In the genomic region with DNA sequence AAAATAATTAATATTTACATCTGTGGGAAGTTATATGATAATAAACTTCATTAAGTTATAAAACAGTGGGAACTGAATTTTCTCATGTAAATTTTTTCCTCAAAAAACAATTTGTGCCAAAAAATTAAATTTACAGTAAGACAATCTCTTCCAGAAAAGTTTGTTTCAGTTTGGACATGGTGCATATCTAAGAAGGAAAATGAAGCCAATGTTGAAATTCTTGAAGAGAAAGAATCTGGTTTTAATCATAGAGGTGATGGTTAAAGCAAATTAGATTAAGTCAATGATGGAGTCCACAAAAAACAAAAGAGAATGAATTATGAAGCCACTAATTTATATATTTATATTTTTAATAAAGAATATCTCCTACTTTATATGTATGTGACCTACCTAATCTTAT, we compare ENCODE assay signal across 22 cellular contexts.
DNase-seq lines count a peak whose midpoint lies in the region; ATAC-seq and TF ChIP-seq lines count a peak whose summit lies in the region.
"Had no signal": no experiment of that assay in that cellular context is flagged by ENCODE, and none has a peak within 500 bp of the region (broad histone marks: within the 10 kb centered on the region; RNA-seq: fewer than 3 reads in every experiment).

No MANE protein-coding gene starts in this region.

- no peak for TF ChIP-seq CTCF in AG10803 (conservative IDR thresholded peaks at IDR 0.05; ENCODE audit: low read length)

- ATAC-seq in HG03354 (IDR thresholded peaks at IDR 0.05; ENCODE audit: poor library complexity, severe bottlenecking, unreplicated experiment): no peak
- ATAC-seq: A549, GM12878 had no signal

- DNase-seq in AG10803 (ENCODE audit: low read depth) (peak; percentile 1), fibroblast of gingiva (ENCODE audit: low read depth) (peak; percentile 3), SK-N-DZ (ENCODE audit: low spot score) (no peak), NCI-H345 (lab: John Stamatoyannopoulos, UW) (no peak)
- DNase-seq: 8988T; BE2C; C1 segment of cervical spinal cord; CD4-positive, alpha-beta memory T cell; CD4-positive, CD25-positive, alpha-beta regulatory T cell; CD8-positive, alpha-beta memory T cell; COR-L47; DMS 273 treated with DMSO at 0.1 percent for 48 hours; DMS153; DMS53; DMS79; DND-41; EL; GDM1 had no signal

- H3K4me3 ChIP-seq in AG10803 (ENCODE audit: low read length): no peak overlapping the region
- H3K4me3 ChIP-seq: A549, BLaER1, GM12878 had no signal

Comparison
In these comparisons a context has a peak if more than half of its experiments do, and no peak if none do; other contexts are left out.
1. DNase-seq: peak in AG10803 (single experiment) and fibroblast of gingiva (single experiment); none in SK-N-DZ (single experiment) and NCI-H345 (single experiment).